Comparison of ENCODE assay signal across 3 cellular contexts in genomic region chr18:58136865-58137264, GRCh38.
TF ChIP-seq lines count a peak whose summit lies in the region.

No MANE protein-coding gene starts in this region.

TF ChIP-seq in HEK293, 187 proteins besides CTCF, POLR2A, EP300 and RAD21:
- TF ChIP-seq, protein P1, sequence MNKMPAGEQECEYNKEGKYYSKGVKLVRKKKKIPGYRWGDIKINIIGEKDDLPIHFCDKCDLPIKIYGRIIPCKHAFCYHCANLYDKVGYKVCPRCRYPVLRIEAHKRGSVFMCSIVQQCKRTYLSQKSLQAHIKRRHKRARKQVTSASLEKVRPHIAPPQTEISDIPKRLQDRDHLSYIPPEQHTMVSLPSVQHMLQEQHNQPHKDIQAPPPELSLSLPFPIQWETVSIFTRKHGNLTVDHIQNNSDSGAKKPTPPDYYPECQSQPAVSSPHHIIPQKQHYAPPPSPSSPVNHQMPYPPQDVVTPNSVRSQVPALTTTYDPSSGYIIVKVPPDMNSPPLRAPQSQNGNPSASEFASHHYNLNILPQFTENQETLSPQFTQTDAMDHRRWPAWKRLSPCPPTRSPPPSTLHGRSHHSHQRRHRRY (tag by site-specific recombination; IDR thresholded peaks at IDR 0.05) = no peak
- 0 out of 2 replicates have a peak, but pooled peaks have one; percentile 23 for TF ChIP-seq IKZF3 (tag by site-specific recombination; IDR thresholded peaks at IDR 0.05)

TF ChIP-seq in endothelial cell of umbilical vein, 7 proteins besides CTCF, POLR2A, EP300 and RAD21 (continued from another document):
- no peak for TF ChIP-seq MAX (IDR thresholded peaks at IDR 0.05; ENCODE audit: insufficient read depth, insufficient read length)
- TF ChIP-seq EZH2 (IDR thresholded peaks at IDR 0.05; ENCODE audit: borderline replicate concordance, low read depth, low read length, severe bottlenecking) = no peak
- TF ChIP-seq GATA2 (IDR thresholded peaks at IDR 0.05; ENCODE audit: insufficient read depth, insufficient read length, low read depth, low read length) = no peak
- no peak for TF ChIP-seq POLR2AphosphoS5 (IDR thresholded peaks at IDR 0.05; ENCODE audit: insufficient read depth, low read depth, low read length)

TF ChIP-seq in HepG2, 621 proteins besides CTCF, POLR2A, EP300 and RAD21 (continued from another document):
- TF ChIP-seq, protein P2, sequence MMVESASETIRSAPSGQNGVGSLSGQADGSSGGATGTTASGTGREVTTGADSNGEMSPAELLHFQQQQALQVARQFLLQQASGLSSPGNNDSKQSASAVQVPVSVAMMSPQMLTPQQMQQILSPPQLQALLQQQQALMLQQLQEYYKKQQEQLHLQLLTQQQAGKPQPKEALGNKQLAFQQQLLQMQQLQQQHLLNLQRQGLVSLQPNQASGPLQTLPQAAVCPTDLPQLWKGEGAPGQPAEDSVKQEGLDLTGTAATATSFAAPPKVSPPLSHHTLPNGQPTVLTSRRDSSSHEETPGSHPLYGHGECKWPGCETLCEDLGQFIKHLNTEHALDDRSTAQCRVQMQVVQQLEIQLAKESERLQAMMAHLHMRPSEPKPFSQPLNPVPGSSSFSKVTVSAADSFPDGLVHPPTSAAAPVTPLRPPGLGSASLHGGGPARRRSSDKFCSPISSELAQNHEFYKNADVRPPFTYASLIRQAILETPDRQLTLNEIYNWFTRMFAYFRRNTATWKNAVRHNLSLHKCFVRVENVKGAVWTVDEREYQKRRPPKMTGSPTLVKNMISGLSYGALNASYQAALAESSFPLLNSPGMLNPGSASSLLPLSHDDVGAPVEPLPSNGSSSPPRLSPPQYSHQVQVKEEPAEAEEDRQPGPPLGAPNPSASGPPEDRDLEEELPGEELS (CRISPR knock-in tag; IDR thresholded peaks at IDR 0.05) = no peak
